1 cellular context compared by ENCODE assay signal in the genomic region with DNA sequence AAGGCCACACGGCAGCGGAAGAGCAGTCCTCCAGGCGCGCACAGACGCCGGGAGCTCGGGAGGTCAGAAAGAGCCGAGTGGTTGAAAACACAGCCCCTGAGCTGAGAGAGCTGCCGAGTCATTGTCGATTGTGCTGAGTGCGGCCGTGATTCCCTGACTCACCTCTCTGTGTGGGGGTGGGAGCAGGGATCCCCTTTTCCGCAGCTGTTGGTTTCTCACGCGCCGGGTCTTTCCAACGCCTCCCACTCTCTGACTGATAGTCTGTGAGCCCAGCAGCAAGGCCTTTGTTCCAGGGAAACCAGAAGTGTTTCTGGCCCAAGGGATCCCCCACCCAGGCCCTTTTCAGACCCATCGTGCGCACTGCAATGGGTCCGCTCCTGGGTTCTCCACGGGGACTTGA.
TF ChIP-seq lines count a peak whose summit lies in the region.

No MANE protein-coding gene starts in this region.

TF ChIP-seq in K562, 482 proteins besides CTCF, POLR2A, EP300 and RAD21:
- TF ChIP-seq CTBP1 (IDR thresholded peaks at IDR 0.05; ENCODE audit: borderline replicate concordance): no peak
- no peak for TF ChIP-seq ZNF140 (CRISPR knock-in tag; IDR thresholded peaks at IDR 0.05)
- no peak for TF ChIP-seq ZNF232 (CRISPR knock-in tag; IDR thresholded peaks at IDR 0.05)
- TF ChIP-seq, protein P1, sequence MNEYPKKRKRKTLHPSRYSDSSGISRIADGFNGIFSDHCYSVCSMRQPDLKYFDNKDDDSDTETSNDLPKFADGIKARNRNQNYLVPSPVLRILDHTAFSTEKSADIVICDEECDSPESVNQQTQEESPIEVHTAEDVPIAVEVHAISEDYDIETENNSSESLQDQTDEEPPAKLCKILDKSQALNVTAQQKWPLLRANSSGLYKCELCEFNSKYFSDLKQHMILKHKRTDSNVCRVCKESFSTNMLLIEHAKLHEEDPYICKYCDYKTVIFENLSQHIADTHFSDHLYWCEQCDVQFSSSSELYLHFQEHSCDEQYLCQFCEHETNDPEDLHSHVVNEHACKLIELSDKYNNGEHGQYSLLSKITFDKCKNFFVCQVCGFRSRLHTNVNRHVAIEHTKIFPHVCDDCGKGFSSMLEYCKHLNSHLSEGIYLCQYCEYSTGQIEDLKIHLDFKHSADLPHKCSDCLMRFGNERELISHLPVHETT (CRISPR knock-in tag; conservative IDR thresholded peaks at IDR 0.05 in 1 of 2, IDR thresholded peaks at IDR 0.05 in 1 of 2): no peak
- peak; percentile 69 for TF ChIP-seq NFE2 (IDR thresholded peaks at IDR 0.05; ENCODE audit: low read depth)
- no peak for TF ChIP-seq TCF7L2 (IDR thresholded peaks at IDR 0.05; ENCODE audit: low read depth, low read length)
- no peak for TF ChIP-seq E2F4 (CRISPR knock-in tag; IDR thresholded peaks at IDR 0.05; ENCODE audit: low read depth)
- no peak for TF ChIP-seq NRF1 (conservative IDR thresholded peaks at IDR 0.05 in 1 of 2, IDR thresholded peaks at IDR 0.05 in 1 of 2)
- TF ChIP-seq, protein P2, sequence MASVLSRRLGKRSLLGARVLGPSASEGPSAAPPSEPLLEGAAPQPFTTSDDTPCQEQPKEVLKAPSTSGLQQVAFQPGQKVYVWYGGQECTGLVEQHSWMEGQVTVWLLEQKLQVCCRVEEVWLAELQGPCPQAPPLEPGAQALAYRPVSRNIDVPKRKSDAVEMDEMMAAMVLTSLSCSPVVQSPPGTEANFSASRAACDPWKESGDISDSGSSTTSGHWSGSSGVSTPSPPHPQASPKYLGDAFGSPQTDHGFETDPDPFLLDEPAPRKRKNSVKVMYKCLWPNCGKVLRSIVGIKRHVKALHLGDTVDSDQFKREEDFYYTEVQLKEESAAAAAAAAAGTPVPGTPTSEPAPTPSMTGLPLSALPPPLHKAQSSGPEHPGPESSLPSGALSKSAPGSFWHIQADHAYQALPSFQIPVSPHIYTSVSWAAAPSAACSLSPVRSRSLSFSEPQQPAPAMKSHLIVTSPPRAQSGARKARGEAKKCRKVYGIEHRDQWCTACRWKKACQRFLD (CRISPR knock-in tag; IDR thresholded peaks at IDR 0.05): no peak
- TF ChIP-seq SMARCA4 (IDR thresholded peaks at IDR 0.05): no peak
- TF ChIP-seq EGR1 (conservative IDR thresholded peaks at IDR 0.05): peak; percentile 78
- no peak for TF ChIP-seq ZNF23 (CRISPR knock-in tag; IDR thresholded peaks at IDR 0.05)
- peak; percentile 55 for TF ChIP-seq C11orf30 (IDR thresholded peaks at IDR 0.05; ENCODE audit: low read depth)
- TF ChIP-seq MAFK (IDR thresholded peaks at IDR 0.05; ENCODE audit: low read length): peak; percentile 40; the same call in 1 of the 2 replicates
- peak; percentile 15 to 35; a peak in 2 of 4 replicates for TF ChIP-seq KDM1A (IDR thresholded peaks at IDR 0.05)
- TF ChIP-seq, protein P3, sequence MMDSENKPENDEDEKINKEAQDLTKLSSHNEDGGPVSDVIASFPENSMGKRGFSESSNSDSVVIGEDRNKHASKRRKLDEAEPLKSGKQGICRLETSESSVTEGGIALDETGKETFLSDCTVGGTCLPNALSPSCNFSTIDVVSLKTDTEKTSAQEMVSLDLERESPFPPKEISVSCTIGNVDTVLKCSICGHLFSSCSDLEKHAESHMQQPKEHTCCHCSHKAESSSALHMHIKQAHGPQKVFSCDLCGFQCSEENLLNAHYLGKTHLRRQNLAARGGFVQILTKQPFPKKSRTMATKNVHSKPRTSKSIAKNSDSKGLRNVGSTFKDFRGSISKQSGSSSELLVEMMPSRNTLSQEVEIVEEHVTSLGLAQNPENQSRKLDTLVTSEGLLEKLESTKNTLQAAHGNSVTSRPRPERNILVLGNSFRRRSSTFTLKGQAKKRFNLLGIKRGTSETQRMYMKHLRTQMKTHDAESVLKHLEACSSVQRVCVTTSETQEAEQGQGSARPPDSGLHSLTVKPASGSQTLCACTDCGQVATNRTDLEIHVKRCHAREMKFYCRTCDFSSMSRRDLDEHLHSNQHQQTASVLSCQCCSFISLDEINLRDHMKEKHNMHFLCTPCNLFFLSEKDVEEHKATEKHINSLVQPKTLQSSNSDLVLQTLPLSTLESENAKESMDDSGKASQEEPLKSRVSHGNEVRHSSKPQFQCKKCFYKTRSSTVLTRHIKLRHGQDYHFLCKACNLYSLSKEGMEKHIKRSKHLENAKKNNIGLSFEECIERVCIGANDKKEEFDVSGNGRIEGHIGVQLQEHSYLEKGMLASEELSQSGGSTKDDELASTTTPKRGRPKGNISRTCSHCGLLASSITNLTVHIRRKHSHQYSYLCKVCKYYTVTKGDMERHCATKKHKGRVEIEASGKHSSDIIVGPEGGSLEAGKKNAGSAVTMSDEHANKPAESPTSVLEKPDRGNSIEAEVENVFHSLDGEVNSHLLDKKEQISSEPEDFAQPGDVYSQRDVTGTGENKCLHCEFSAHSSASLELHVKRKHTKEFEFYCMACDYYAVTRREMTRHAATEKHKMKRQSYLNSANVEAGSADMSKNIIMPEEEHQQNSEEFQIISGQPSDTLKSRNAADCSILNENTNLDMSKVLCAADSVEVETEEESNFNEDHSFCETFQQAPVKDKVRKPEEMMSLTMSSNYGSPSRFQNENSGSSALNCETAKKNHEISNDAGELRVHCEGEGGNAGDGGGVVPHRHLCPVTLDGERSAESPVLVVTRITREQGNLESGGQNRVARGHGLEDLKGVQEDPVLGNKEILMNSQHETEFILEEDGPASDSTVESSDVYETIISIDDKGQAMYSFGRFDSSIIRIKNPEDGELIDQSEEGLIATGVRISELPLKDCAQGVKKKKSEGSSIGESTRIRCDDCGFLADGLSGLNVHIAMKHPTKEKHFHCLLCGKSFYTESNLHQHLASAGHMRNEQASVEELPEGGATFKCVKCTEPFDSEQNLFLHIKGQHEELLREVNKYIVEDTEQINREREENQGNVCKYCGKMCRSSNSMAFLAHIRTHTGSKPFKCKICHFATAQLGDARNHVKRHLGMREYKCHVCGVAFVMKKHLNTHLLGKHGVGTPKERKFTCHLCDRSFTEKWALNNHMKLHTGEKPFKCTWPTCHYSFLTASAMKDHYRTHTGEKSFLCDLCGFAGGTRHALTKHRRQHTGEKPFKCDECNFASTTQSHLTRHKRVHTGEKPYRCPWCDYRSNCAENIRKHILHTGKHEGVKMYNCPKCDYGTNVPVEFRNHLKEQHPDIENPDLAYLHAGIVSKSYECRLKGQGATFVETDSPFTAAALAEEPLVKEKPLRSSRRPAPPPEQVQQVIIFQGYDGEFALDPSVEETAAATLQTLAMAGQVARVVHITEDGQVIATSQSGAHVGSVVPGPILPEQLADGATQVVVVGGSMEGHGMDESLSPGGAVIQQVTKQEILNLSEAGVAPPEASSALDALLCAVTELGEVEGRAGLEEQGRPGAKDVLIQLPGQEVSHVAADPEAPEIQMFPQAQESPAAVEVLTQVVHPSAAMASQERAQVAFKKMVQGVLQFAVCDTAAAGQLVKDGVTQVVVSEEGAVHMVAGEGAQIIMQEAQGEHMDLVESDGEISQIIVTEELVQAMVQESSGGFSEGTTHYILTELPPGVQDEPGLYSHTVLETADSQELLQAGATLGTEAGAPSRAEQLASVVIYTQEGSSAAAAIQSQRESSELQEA (IDR thresholded peaks at IDR 0.05; ENCODE audit: low read depth): no peak
- TF ChIP-seq MAFG (tag; conservative IDR thresholded peaks at IDR 0.05): peak; percentile 51
- peak; percentile 67 for TF ChIP-seq ZNF316 (IDR thresholded peaks at IDR 0.05)
- 0 out of 4 replicates have a peak, but pooled peaks of 1 of the 2 experiments have one; percentile 8 for TF ChIP-seq RCOR1 (IDR thresholded peaks at IDR 0.05; ENCODE audit: borderline replicate concordance in 1 of 2, low read depth in 2 of 2, low read length in 2 of 2)
- TF ChIP-seq CBX1 (IDR thresholded peaks at IDR 0.05; ENCODE audit: low read depth): no peak
